1 cellular context compared by ENCODE assay signal in genomic region chr12:116692605-116693004, GRCh38.
TF ChIP-seq lines count a peak whose summit lies in the region.

No MANE protein-coding gene starts in this region.

TF ChIP-seq in liver, 16 proteins besides CTCF, POLR2A, EP300 and RAD21:
- TF ChIP-seq ATF3 (IDR thresholded peaks at IDR 0.05) = no peak
- no peak for TF ChIP-seq JUND (IDR thresholded peaks at IDR 0.05)
- TF ChIP-seq FOXA2 (IDR thresholded peaks at IDR 0.05) = no peak
- no peak for TF ChIP-seq HNF4G (IDR thresholded peaks at IDR 0.05)
- no peak for TF ChIP-seq ZBTB33 (IDR thresholded peaks at IDR 0.05)
- no peak for TF ChIP-seq MAX (IDR thresholded peaks at IDR 0.05)
- TF ChIP-seq GABPA (IDR thresholded peaks at IDR 0.05 in 1 of 2, conservative IDR thresholded peaks at IDR 0.05 in 1 of 2) = no peak
- no peak for TF ChIP-seq REST (IDR thresholded peaks at IDR 0.05)
- TF ChIP-seq EGR1 (IDR thresholded peaks at IDR 0.05; ENCODE audit: low read depth in 2 of 2) = no peak
- no peak for TF ChIP-seq TAF1 (conservative IDR thresholded peaks at IDR 0.05)
